Comparison of ENCODE assay signal across 8 cellular contexts in genomic region chr1:214438530-214438929, GRCh38.
DNase-seq lines count a peak whose midpoint lies in the region; ATAC-seq, FAIRE-seq and TF ChIP-seq lines count a peak whose summit lies in the region.

No MANE protein-coding gene starts in this region.

- ATAC-seq in HCT116 (no peak), RWPE2 (ENCODE audit: low read depth) (no peak), HG03521 (IDR thresholded peaks at IDR 0.05; ENCODE audit: unreplicated experiment) (no peak), GM18909 (IDR thresholded peaks at IDR 0.05; ENCODE audit: poor library complexity, unreplicated experiment) (no peak)

- WGBS in mesenchymal stem cell, result 100% methylated on average over 2 of the region's 2 CpGs

- BruUV-seq in HCT116 (replicated peaks; lab: Mats Ljungman, UMichigan), result no TSS peak

- peak overlapping the region; percentile 74 for H3K4me2 ChIP-seq in HCT116 (ENCODE audit: low read length)
- H3K4me2 ChIP-seq in mesenchymal stem cell (ENCODE audit: low read length, poor library complexity, severe bottlenecking), result no peak overlapping the region

- no peak overlapping the region for H2BK12ac ChIP-seq in mesenchymal stem cell (ENCODE audit: low read length in 2 of 2)

- H3K4me3 ChIP-seq in HCT116 (replicated peaks in 1 of 2; ENCODE audit: low read depth in 1 of 2, low read length in 2 of 2) (no peak overlapping the region), RWPE2 (ENCODE audit: severe bottlenecking) (no peak overlapping the region), mesenchymal stem cell (ENCODE audit: insufficient read depth in 1 of 2, low read depth in 1 of 2, low read length in 2 of 2) (no peak overlapping the region)

- TF ChIP-seq CTCF in HCT116 (IDR thresholded peaks at IDR 0.05 in 2 of 3, conservative IDR thresholded peaks at IDR 0.05 in 1 of 3; ENCODE audit: borderline replicate concordance in 1 of 3, insufficient read depth in 1 of 3, low read depth in 2 of 3, low read length in 2 of 3), result no peak
- no peak for TF ChIP-seq CTCF in RWPE2 (IDR thresholded peaks at IDR 0.05; ENCODE audit: poor library complexity, severe bottlenecking)

- no peak overlapping the region for H3K23ac ChIP-seq in mesenchymal stem cell (ENCODE audit: low read length in 2 of 2)

- no peak overlapping the region for H4K91ac ChIP-seq in mesenchymal stem cell (ENCODE audit: low read length)

- no peak overlapping the region for H3K18ac ChIP-seq in mesenchymal stem cell (ENCODE audit: low read depth in 1 of 2, low read length in 2 of 2)

- H3K4me1 ChIP-seq in HCT116 (ENCODE audit: control insufficient read depth in 1 of 2, insufficient read depth in 2 of 2, low read length in 2 of 2) (peaks cover 33 to 34% of the 10 kb centered on the region in 2 experiments), RWPE2 (ENCODE audit: insufficient read depth, poor library complexity, severe bottlenecking) (peaks cover 34% of the 10 kb centered on the region), mesenchymal stem cell (ENCODE audit: control insufficient read depth, insufficient read depth, low read depth, low read length) (peaks cover 9% of the 10 kb centered on the region)

- DNase-seq in GM18507 (ENCODE audit: extremely low spot score, insufficient read length, low read depth), result no peak
- DNase-seq in HCT116 (ENCODE audit: low read depth, low spot score), result no peak
- DNase-seq in RWPE2 (ENCODE audit: low spot score), result no peak
- DNase-seq in mesenchymal stem cell, result no peak
- DNase-seq in NCI-H226, result no peak
- no peak for DNase-seq in amygdala (lab: John Stamatoyannopoulos, UW)

- H3K9ac ChIP-seq in HCT116 (ENCODE audit: low read length) (no peak overlapping the region), mesenchymal stem cell (ENCODE audit: low read length) (peak overlapping the region; percentile 11)

- no peak overlapping the region for H3K4ac ChIP-seq in mesenchymal stem cell (ENCODE audit: low read depth in 1 of 2, low read length in 2 of 2)

- no peaks in the 10 kb centered on the region for H3K36me3 ChIP-seq in HCT116 (ENCODE audit: control insufficient read depth in 1 of 2, insufficient read depth in 2 of 2, low read length in 2 of 2)
- H3K36me3 ChIP-seq in RWPE2 (ENCODE audit: low read depth), result 0 out of 2 replicates have a peak, but pooled peaks cover 6% of the 10 kb centered on the region
- H3K36me3 ChIP-seq in mesenchymal stem cell (ENCODE audit: control insufficient read depth in 1 of 2, insufficient read depth in 2 of 2, low read depth in 1 of 2, low read length in 2 of 2), result peaks cover 0 to 3% of the 10 kb centered on the region in 2 experiments

- H3K14ac ChIP-seq in mesenchymal stem cell (ENCODE audit: low read length in 2 of 2), result no peak overlapping the region

- no peak overlapping the region for H2BK5ac ChIP-seq in mesenchymal stem cell (ENCODE audit: low read depth, low read length, poor library complexity, severe bottlenecking)

- no peaks in the 10 kb centered on the region for H3K9me3 ChIP-seq in HCT116 (ENCODE audit: control insufficient read depth in 1 of 2, insufficient read depth in 1 of 2, low read depth in 1 of 2, low read length in 2 of 2)
- no peaks in the 10 kb centered on the region for H3K9me3 ChIP-seq in RWPE2 (ENCODE audit: severe bottlenecking)
- H3K9me3 ChIP-seq in mesenchymal stem cell (ENCODE audit: control insufficient read depth, low read length), result no peaks in the 10 kb centered on the region

- no peak for TF ChIP-seq RAD21 in HCT116 (IDR thresholded peaks at IDR 0.05; ENCODE audit: low read depth)

- no peak overlapping the region for H4K8ac ChIP-seq in mesenchymal stem cell (ENCODE audit: low read length)

- no peaks in the 10 kb centered on the region for H3K9me2 ChIP-seq in HCT116 (ENCODE audit: insufficient read depth)

- RAD21 ChIA-PET in HCT116 (lab: Charles Lee; ENCODE audit: low non-redundant PET in 1 of 2, low total read pairs in 2 of 2, uncharacterized antibody in 2 of 2, unreplicated experiment in 2 of 2), result no interaction called here

- peak; percentile 29 for FAIRE-seq in GM18507 (lab: Jason Lieb, UNC)

- H2AFZ ChIP-seq in HCT116 (ENCODE audit: low read depth, low read length, poor library complexity, severe bottlenecking), result no peak overlapping the region
- H2AFZ ChIP-seq in mesenchymal stem cell (ENCODE audit: low read depth, low read length), result no peak overlapping the region

- no peak overlapping the region for H2BK120ac ChIP-seq in mesenchymal stem cell (ENCODE audit: low read depth, low read length)

- H3K27ac ChIP-seq in HCT116 (ENCODE audit: low read depth, low read length) (peak overlapping the region; percentile 66; the same call in 1 of the 2 replicates), RWPE2 (ENCODE audit: poor library complexity, severe bottlenecking) (peak overlapping the region; percentile 88), mesenchymal stem cell (ENCODE audit: low read length, poor library complexity, severe bottlenecking) (peak overlapping the region; percentile 40)

- H4K20me1 ChIP-seq in HCT116 (ENCODE audit: insufficient read depth), result no peaks in the 10 kb centered on the region

- H3K79me2 ChIP-seq in HCT116 (ENCODE audit: insufficient read depth, low read length), result peaks cover 5% of the 10 kb centered on the region; the same call in 1 of the 2 replicates

- CTCF ChIA-PET in HCT116 (lab: Charles Lee), result no interaction called here

- no peak overlapping the region for H2BK15ac ChIP-seq in mesenchymal stem cell (ENCODE audit: low read depth, poor library complexity, severe bottlenecking)

- intact Hi-C loops in HCT116 (cut with micrococcal nuclease), result no loop called here

- POLR2A ChIA-PET in HCT116 (lab: Charles Lee), result interaction anchor here (0.8 kb wide), 1 partner anchor 10 kb away, joined by 3 read pairs; no protein-coding TSS in a partner anchor

- no peak overlapping the region for H2AK5ac ChIP-seq in mesenchymal stem cell (ENCODE audit: low read length, severe bottlenecking)

- no peaks in the 10 kb centered on the region for H3K27me3 ChIP-seq in HCT116 (ENCODE audit: insufficient read depth, low read length)
- no peaks in the 10 kb centered on the region for H3K27me3 ChIP-seq in RWPE2 (ENCODE audit: insufficient read depth, poor library complexity, severe bottlenecking)
- no peaks in the 10 kb centered on the region for H3K27me3 ChIP-seq in mesenchymal stem cell (ENCODE audit: control insufficient read depth in 1 of 2, insufficient read depth in 1 of 2, low read length in 2 of 2)

- TF ChIP-seq POLR2A in HCT116 (IDR thresholded peaks at IDR 0.05; ENCODE audit: borderline replicate concordance, extremely low read depth, insufficient read depth, insufficient read length), result no peak

- no peaks in the 10 kb centered on the region for H3K79me1 ChIP-seq in mesenchymal stem cell (replicated peaks; ENCODE audit: low read length, poor library complexity, severe bottlenecking)

TF ChIP-seq in HCT116, 20 proteins besides CTCF, POLR2A, EP300 and RAD21:
- TF ChIP-seq FOSL1 (IDR thresholded peaks at IDR 0.05; ENCODE audit: low read depth) (no peak), EZH2 (IDR thresholded peaks at IDR 0.05) (no peak), TCF7L2 (IDR thresholded peaks at IDR 0.05; ENCODE audit: borderline replicate concordance, extremely low read depth, insufficient read depth, insufficient read length) (no peak), ZNF274 (IDR thresholded peaks at IDR 0.05; ENCODE audit: low read depth, low read length) (no peak), EGR1 (IDR thresholded peaks at IDR 0.05; ENCODE audit: low read depth) (no peak), YY1 (IDR thresholded peaks at IDR 0.05; ENCODE audit: extremely low read depth, insufficient replicate concordance, low read depth, low read length) (no peak), ELF1 (IDR thresholded peaks at IDR 0.05; ENCODE audit: borderline replicate concordance, low read depth) (no peak), JUND (IDR thresholded peaks at IDR 0.05) (no peak), ATF3 (IDR thresholded peaks at IDR 0.05) (no peak), SRF (IDR thresholded peaks at IDR 0.05; ENCODE audit: low read depth) (no peak)
- TF ChIP-seq, protein P1, sequence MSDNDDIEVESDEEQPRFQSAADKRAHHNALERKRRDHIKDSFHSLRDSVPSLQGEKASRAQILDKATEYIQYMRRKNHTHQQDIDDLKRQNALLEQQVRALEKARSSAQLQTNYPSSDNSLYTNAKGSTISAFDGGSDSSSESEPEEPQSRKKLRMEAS (IDR thresholded peaks at IDR 0.05), result no peak
